In the genomic region with DNA sequence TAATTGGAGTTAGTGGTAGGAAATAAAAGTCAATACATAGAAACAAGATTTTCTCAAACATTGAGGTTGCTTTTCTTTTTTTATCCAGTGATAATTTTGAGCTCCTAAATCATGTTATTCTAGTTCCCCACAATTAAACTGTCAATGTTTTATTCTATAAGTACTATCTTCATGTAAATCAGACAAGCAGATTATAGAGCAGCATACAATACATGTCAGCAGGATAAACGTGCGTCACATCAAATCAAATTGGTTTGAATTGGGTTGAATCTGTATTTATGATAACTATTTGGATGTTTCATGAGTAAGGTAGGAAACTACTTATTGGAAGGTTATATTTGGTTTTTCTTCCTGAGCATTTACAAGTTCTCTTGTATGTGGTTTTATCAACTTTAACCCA, we compare ENCODE assay signal across 21 cellular contexts.
"Had no signal": no experiment of that assay in that cellular context is flagged by ENCODE, and none has a peak within 500 bp of the region (broad histone marks: within the 10 kb centered on the region; RNA-seq: fewer than 3 reads in every experiment).

No MANE protein-coding gene starts in this region.

- ATAC-seq: esophagus mucosa; gastrocnemius medialis; natural killer cell; stimulated activated effector memory CD8-positive, alpha-beta T cell treated with anti-CD3 and anti-CD28 coated beads, Interleukin-12 subunit alpha, Interleukin-12 subunit beta, amount 100 ng/mL, for 72 hours had no signal

- H3K4me3 ChIP-seq: colonic mucosa, gastrocnemius medialis, lung, neural progenitor cell, right atrium auricular region, sigmoid colon, stomach, thyroid gland had no signal

- H3K4me1 ChIP-seq: colonic mucosa, gastrocnemius medialis, neural progenitor cell, parathyroid adenoma, right atrium auricular region, sigmoid colon, stomach, thyroid gland had no signal

- H3K36me3 ChIP-seq: colonic mucosa, gastrocnemius medialis, neural progenitor cell, right atrium auricular region, sigmoid colon, stomach, thyroid gland had no signal

- DNase-seq: colonic mucosa; effector CD8-positive, alpha-beta T cell; endodermal cell; foreskin fibroblast; gastrocnemius medialis; head of caudate nucleus; natural killer cell; sigmoid colon; stimulated activated CD4-positive, alpha-beta T cell treated with anti-CD3 and anti-CD28 coated beads, Interleukin-2, amount 100 ng/mL, for 24 hours; stimulated activated CD4-positive, alpha-beta T cell treated with anti-CD3 and anti-CD28 coated beads, Interleukin-4, amount 100 ng/mL, for 24 hours; stimulated activated naive CD4-positive, alpha-beta T cell treated with Interleukin-2 at 50 U/mL for 16 hours; stomach; thyroid gland; trophoblast cell had no signal

- H3K9me3 ChIP-seq: colonic mucosa, gastrocnemius medialis, right atrium auricular region, thyroid gland had no signal

- H3K27ac ChIP-seq: colonic mucosa, epithelial cell of prostate, gastrocnemius medialis, neural progenitor cell, parathyroid adenoma, right atrium auricular region, sigmoid colon, stomach, thyroid gland had no signal

- H3K27me3 ChIP-seq: colonic mucosa, gastrocnemius medialis, neural progenitor cell, right atrium auricular region, sigmoid colon, stomach, thyroid gland had no signal
